In genomic region chr3:76040946-76041345, GRCh38 we compare ENCODE assay signal across 26 cellular contexts.
DNase-seq lines count a peak whose midpoint lies in the region; ATAC-seq, FAIRE-seq and TF ChIP-seq lines count a peak whose summit lies in the region.
"Had no signal": no experiment of that assay in that cellular context is flagged by ENCODE, and none has a peak within 500 bp of the region (broad histone marks: within the 10 kb centered on the region; RNA-seq: fewer than 3 reads in every experiment).

No MANE protein-coding gene starts in this region.

- in situ Hi-C loops in astrocyte of the cerebellum (cut with HindIII; ENCODE audit: low sequenced_read_pairs): no loop called here

- no peak for TF ChIP-seq CTCF in AG10803 (conservative IDR thresholded peaks at IDR 0.05; ENCODE audit: low read length)
- no peak for TF ChIP-seq CTCF in astrocyte of the cerebellum (IDR thresholded peaks at IDR 0.05; ENCODE audit: low read depth, low read length, missing control alignments)

- DNase-seq in AG10803 (ENCODE audit: low read depth): peak; percentile 52
- DNase-seq in HTR-8/SVneo (ENCODE audit: insufficient read length, low spot score): peak; percentile 20
- DNase-seq in astrocyte of the cerebellum (ENCODE audit: low read depth): peak; percentile 38
- peak; percentile 22 for DNase-seq in hepatic stellate cell (ENCODE audit: low spot score)
- no peak for DNase-seq in Ammon's horn (ENCODE audit: low spot score)
- no peak for DNase-seq in mesenteric fat pad (ENCODE audit: low spot score)
- DNase-seq in COLO829 (ENCODE audit: low spot score): no peak
- DNase-seq: activated CD4-positive, alpha-beta T cell treated with anti-CD3 and anti-CD28 coated beads, Interleukin-2, amount 10 ng/mL, durations not matched to agents 24 days and 14 days; activated naive CD8-positive, alpha-beta T cell treated with anti-CD3 and anti-CD28 coated beads for 36 hours; CD4-positive, CD25-positive, alpha-beta regulatory T cell; DMS153; MM.1S; NCI-H146; NCI-H2171 treated with DMSO at 0.1 percent for 48 hours; NCI-H69; posterior cingulate gyrus; sigmoid colon; T-cell had no signal

- H3K4me3 ChIP-seq in AG10803 (ENCODE audit: low read length) (no peak overlapping the region), astrocyte of the cerebellum (ENCODE audit: low read depth, low read length) (no peak overlapping the region)
- H3K4me3 ChIP-seq: A549, cardiac muscle cell, gastroesophageal sphincter, sigmoid colon had no signal

- FAIRE-seq in HTR-8/SVneo (lab: Jason Lieb, UNC): no peak
- FAIRE-seq: A549, GM12892, H54 had no signal

- no peak for ATAC-seq in HG02840 (IDR thresholded peaks at IDR 0.05; ENCODE audit: low FRiP score, unreplicated experiment)
- ATAC-seq: A549; activated T-helper 17 cell treated with anti-CD3 and anti-CD28 coated beads, Interleukin-2, amount 50 U/mL, for 72 hours; gastroesophageal sphincter; natural killer cell treated with Interleukin-12 subunit alpha and Interleukin-12 subunit beta and Interleukin-15 and Interleukin-18, amount 100 ng/mL, for 72 hours; T-cell had no signal

Comparison
In these comparisons a context has a peak if more than half of its experiments do, and no peak if none do; other contexts are left out.
1. DNase-seq: peak in AG10803 (single experiment), HTR-8/SVneo (single experiment), astrocyte of the cerebellum (single experiment) and hepatic stellate cell (single experiment); none in Ammon's horn (single experiment), mesenteric fat pad (single experiment) and COLO829 (single experiment).